Comparison of ENCODE assay signal across 8 cellular contexts in the genomic region with DNA sequence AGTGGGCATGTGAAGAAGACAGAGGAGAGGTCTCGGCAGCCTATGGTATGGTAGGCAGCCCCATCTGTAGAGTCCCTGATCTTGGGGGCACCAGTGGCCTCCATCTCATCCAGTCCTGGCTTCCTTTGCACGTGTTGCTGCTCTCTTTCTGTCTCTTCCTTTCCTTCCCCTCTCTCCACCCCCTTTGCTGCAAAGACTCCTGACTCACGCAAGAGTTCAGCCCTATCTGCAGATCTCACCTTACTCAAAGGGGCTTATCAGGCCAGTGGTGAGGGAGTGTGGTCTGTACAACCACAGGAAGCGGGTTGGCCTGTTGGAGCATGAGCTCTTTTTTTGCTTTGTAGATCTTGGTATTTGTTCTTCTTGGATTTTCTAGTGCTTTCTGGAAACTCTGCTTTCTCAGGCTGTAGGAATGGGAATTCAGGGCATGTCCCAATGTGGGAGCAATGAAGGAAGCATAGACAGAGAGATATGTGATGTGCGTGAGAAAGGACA. TPM values are rescaled to one million over a fixed set of nuclear protein-coding genes. Genes with fewer than 3 reads are reported as not detected.
DNase-seq lines count a peak whose midpoint lies in the region; ATAC-seq lines count a peak whose summit lies in the region.

No MANE protein-coding gene starts in this region.

- no peak overlapping the region for H3K4me3 Mint-ChIP-seq in activated CD4-positive, alpha-beta memory T cell treated with anti-CD3 and anti-CD28 coated beads for 36 hours
- H3K4me3 Mint-ChIP-seq in memory B cell = no peak overlapping the region

- POLR2A ChIA-PET in activated CD4-positive, alpha-beta memory T cell treated with anti-CD3 and anti-CD28 coated beads for 36 hours (lab: Charles Lee) = interaction anchor here (1.5 kb wide), 2 partner anchors 13 to 75 kb away, joined by 4 to 5 read pairs; no protein-coding TSS in a partner anchor

- H3K36me3 Mint-ChIP-seq in activated CD4-positive, alpha-beta memory T cell treated with anti-CD3 and anti-CD28 coated beads for 36 hours = no peaks in the 10 kb centered on the region
- no peaks in the 10 kb centered on the region for H3K36me3 Mint-ChIP-seq in memory B cell

- no peaks in the 10 kb centered on the region for H3K9me3 Mint-ChIP-seq in activated CD4-positive, alpha-beta memory T cell treated with anti-CD3 and anti-CD28 coated beads for 36 hours
- H3K9me3 Mint-ChIP-seq in memory B cell = no peaks in the 10 kb centered on the region

- H3K27me3 Mint-ChIP-seq in activated CD4-positive, alpha-beta memory T cell treated with anti-CD3 and anti-CD28 coated beads for 36 hours = peaks cover 6% of the 10 kb centered on the region
- H3K27me3 Mint-ChIP-seq in memory B cell = no peaks in the 10 kb centered on the region

- peaks cover 47% of the 10 kb centered on the region for H3K4me1 Mint-ChIP-seq in activated CD4-positive, alpha-beta memory T cell treated with anti-CD3 and anti-CD28 coated beads for 36 hours (ENCODE audit: low read depth)
- H3K4me1 Mint-ChIP-seq in memory B cell = peaks cover 45% of the 10 kb centered on the region

- DNase-seq in GM03348 (ENCODE audit: low spot score) (peak; percentile 13), memory B cell (ENCODE audit: low spot score in 2 of 2) (no peak), DMS153 (lab: John Stamatoyannopoulos, UW) (no peak), globus pallidus (ENCODE audit: low spot score) (no peak)
- peak; percentile 89 for DNase-seq in activated CD4-positive, alpha-beta memory T cell treated with anti-CD3 and anti-CD28 coated beads for 36 hours

- CTCF ChIA-PET in activated CD4-positive, alpha-beta memory T cell treated with anti-CD3 and anti-CD28 coated beads for 36 hours (lab: Charles Lee) = interaction anchor here (0.7 to 6.1 kb wide), 9 partner anchors 14 to 253 kb away, joined by 3 to 60 read pairs (median 4); no protein-coding TSS in a partner anchor

- intact Hi-C loops in activated CD4-positive, alpha-beta memory T cell treated with anti-CD3 and anti-CD28 coated beads for 36 hours (cut with micrococcal nuclease) = loop anchor here (1.0 kb wide), 2 partner anchors 13 to 75 kb away; no protein-coding TSS in a partner anchor

- peak; percentile 50 for ATAC-seq in HG03432 (IDR thresholded peaks at IDR 0.05; ENCODE audit: unreplicated experiment)
- no peak for ATAC-seq in memory B cell (ENCODE audit: low read depth)
- ATAC-seq in GM21737 (IDR thresholded peaks at IDR 0.05; ENCODE audit: unreplicated experiment) = no peak
- no peak for ATAC-seq in HG03457 (IDR thresholded peaks at IDR 0.05; ENCODE audit: unreplicated experiment)

- peak overlapping the region; percentile 52 for H3K27ac Mint-ChIP-seq in activated CD4-positive, alpha-beta memory T cell treated with anti-CD3 and anti-CD28 coated beads for 36 hours
- H3K27ac Mint-ChIP-seq in memory B cell = peak overlapping the region; percentile 4

RNA-seq across cellular contexts. Expression of a gene that starts 14.6 kb away (rescaled TPM):
- total RNA-seq in activated CD4-positive, alpha-beta memory T cell treated with anti-CD3 and anti-CD28 coated beads for 36 hours = not detected

RNA-seq across cellular contexts. Expression of a gene that starts 58.2 kb away (rescaled TPM):
- 10 to 100 TPM; 42.1 to 46.1 TPM for total RNA-seq in activated CD4-positive, alpha-beta memory T cell treated with anti-CD3 and anti-CD28 coated beads for 36 hours

Comparison
In these comparisons a context has a peak if more than half of its experiments do, and no peak if none do; other contexts are left out.
1. DNase-seq: peak in GM03348 (single experiment) and activated CD4-positive, alpha-beta memory T cell treated with anti-CD3 and anti-CD28 coated beads for 36 hours (single experiment); none in memory B cell (0 of 2), DMS153 (single experiment) and globus pallidus (single experiment).